In genomic region chr19:18781885-18782527, GRCh38 we compare ENCODE assay signal across 1 cellular context.
A peak's percentile ranks its signal among the peaks of the same experiment; 100 is the strongest.
TF ChIP-seq lines count a peak whose summit lies in the region.

No MANE protein-coding gene starts in this region.

TF ChIP-seq in HepG2, 621 proteins besides CTCF, POLR2A, EP300 and RAD21 (continued from another document):
- TF ChIP-seq ZNF296 (CRISPR knock-in tag; conservative IDR thresholded peaks at IDR 0.05) (0 out of 2 replicates have a peak, but pooled peaks have one; percentile 46), MED1 (CRISPR knock-in tag; IDR thresholded peaks at IDR 0.05) (no peak), GMEB1 (CRISPR knock-in tag; IDR thresholded peaks at IDR 0.05; ENCODE audit: borderline replicate concordance) (no peak), ISL2 (CRISPR knock-in tag; IDR thresholded peaks at IDR 0.05) (0 out of 2 replicates have a peak, but pooled peaks have one; percentile 24), PHF5A (CRISPR knock-in tag; IDR thresholded peaks at IDR 0.05; ENCODE audit: low read depth, unreplicated experiment) (no peak), ZMYM2 (CRISPR knock-in tag; IDR thresholded peaks at IDR 0.05) (no peak), SOX5 (CRISPR knock-in tag; IDR thresholded peaks at IDR 0.05; ENCODE audit: borderline replicate concordance) (no peak), TAF15 (IDR thresholded peaks at IDR 0.05; ENCODE audit: low read depth, low read length, poor library complexity, severe bottlenecking) (no peak), GABPB1 (CRISPR knock-in tag; IDR thresholded peaks at IDR 0.05) (peak; percentile 16; the same call in 1 of the 2 replicates), CSRNP1 (CRISPR knock-in tag; IDR thresholded peaks at IDR 0.05) (no peak), NFE2L2 (IDR thresholded peaks at IDR 0.05; ENCODE audit: low read length) (no peak), ZNF451 (CRISPR knock-in tag; IDR thresholded peaks at IDR 0.05) (no peak), ZNF230 (CRISPR knock-in tag; IDR thresholded peaks at IDR 0.05) (no peak), ZHX2 (IDR thresholded peaks at IDR 0.05; ENCODE audit: low read depth) (no peak), ZHX2 (CRISPR knock-in tag; IDR thresholded peaks at IDR 0.05; ENCODE audit: borderline replicate concordance) (no peak)
